ENCODE assay signal across 1 cellular context in the genomic region with DNA sequence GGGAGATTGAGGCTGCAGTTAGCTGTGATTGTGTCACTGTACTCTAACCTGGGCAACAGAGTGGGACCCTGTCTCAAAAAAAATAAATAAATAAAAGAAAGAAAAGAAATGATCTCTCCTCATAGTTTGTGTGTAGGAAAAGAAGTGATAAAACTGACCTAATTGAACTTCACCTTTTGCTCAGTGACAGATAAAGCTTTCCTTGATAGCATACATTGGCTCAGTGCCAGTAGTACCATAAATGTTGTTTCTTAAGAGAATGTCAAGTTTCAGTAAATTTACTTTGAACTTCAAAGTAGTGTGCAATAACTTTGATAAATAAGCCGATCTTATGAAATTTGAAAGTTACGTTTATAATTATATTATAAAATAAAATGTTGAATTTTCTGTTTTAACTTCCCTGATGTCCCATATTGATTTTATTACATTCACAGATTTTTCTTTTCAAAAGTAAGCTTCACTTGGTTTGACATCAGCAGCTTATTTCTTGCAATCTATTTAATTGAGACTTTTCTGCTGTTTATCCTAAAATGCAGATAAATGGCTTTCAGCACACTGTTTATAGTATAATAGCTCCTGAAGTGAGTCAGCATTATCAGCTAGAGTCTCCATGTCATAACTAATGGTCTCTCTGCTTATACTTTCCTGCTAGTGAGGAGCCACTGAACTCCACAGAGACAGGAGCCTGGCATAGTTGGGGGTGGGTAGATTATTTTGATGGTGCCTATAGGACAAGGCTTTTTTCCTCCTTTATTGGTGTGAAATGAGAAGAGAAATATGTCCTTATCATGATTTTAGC.
TF ChIP-seq lines count a peak whose summit lies in the region.

No MANE protein-coding gene starts in this region.

TF ChIP-seq in endothelial cell of umbilical vein, 7 proteins besides CTCF, POLR2A, EP300 and RAD21:
- TF ChIP-seq MYC (IDR thresholded peaks at IDR 0.05; ENCODE audit: low read depth, low read length) = no peak
- no peak for TF ChIP-seq POLR2AphosphoS5 (IDR thresholded peaks at IDR 0.05; ENCODE audit: insufficient read depth, low read depth, low read length)
- TF ChIP-seq EZH2 (IDR thresholded peaks at IDR 0.05; ENCODE audit: borderline replicate concordance, low read depth, low read length, severe bottlenecking) = no peak
- no peak for TF ChIP-seq FOS (IDR thresholded peaks at IDR 0.05; ENCODE audit: borderline replicate concordance, insufficient read depth, low read length)
- TF ChIP-seq, protein P1, sequence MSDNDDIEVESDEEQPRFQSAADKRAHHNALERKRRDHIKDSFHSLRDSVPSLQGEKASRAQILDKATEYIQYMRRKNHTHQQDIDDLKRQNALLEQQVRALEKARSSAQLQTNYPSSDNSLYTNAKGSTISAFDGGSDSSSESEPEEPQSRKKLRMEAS (IDR thresholded peaks at IDR 0.05; ENCODE audit: insufficient read depth, insufficient read length) = no peak
- TF ChIP-seq JUN (IDR thresholded peaks at IDR 0.05; ENCODE audit: borderline replicate concordance, insufficient read depth, insufficient read length, low read depth) = no peak
- TF ChIP-seq GATA2 (IDR thresholded peaks at IDR 0.05; ENCODE audit: insufficient read depth, insufficient read length, low read depth, low read length) = no peak
